ENCODE assay signal across 8 cellular contexts in genomic region chr16:13453938-13454553, GRCh38.
A peak's percentile ranks its signal among the peaks of the same experiment; 100 is the strongest.
DNase-seq lines count a peak whose midpoint lies in the region; ATAC-seq and TF ChIP-seq lines count a peak whose summit lies in the region.

No MANE protein-coding gene starts in this region.

- H3K4me1 ChIP-seq in HCT116 (ENCODE audit: control insufficient read depth in 1 of 2, insufficient read depth in 2 of 2, low read length in 2 of 2): no peaks in the 10 kb centered on the region

- no peak overlapping the region for H3K4me3 ChIP-seq in HCT116 (replicated peaks in 1 of 2; ENCODE audit: low read depth in 1 of 2, low read length in 2 of 2)
- no peak overlapping the region for H3K4me3 ChIP-seq in fibroblast of mammary gland (ENCODE audit: control insufficient read depth, low read depth, low read length)

- H3K79me2 ChIP-seq in HCT116 (ENCODE audit: insufficient read depth, low read length): no peaks in the 10 kb centered on the region

- CTCF ChIA-PET in HCT116 (lab: Charles Lee): interaction anchor here (1.0 kb wide), 1 partner anchor 420 kb away, joined by 4 read pairs; no protein-coding TSS in a partner anchor

- H2AFZ ChIP-seq in HCT116 (ENCODE audit: low read depth, low read length, poor library complexity, severe bottlenecking): no peak overlapping the region

- POLR2A ChIA-PET in HCT116 (lab: Charles Lee): no interaction called here

- H3K27me3 ChIP-seq in HCT116 (ENCODE audit: insufficient read depth, low read length): no peaks in the 10 kb centered on the region; the same call in 1 of the 2 replicates

- no peaks in the 10 kb centered on the region for H3K9me2 ChIP-seq in HCT116 (ENCODE audit: insufficient read depth)

- H3K9ac ChIP-seq in HCT116 (ENCODE audit: low read length): no peak overlapping the region

- no peaks in the 10 kb centered on the region for H3K36me3 ChIP-seq in HCT116 (ENCODE audit: control insufficient read depth in 1 of 2, insufficient read depth in 2 of 2, low read length in 2 of 2)

- no peak overlapping the region for H3K27ac ChIP-seq in HCT116 (ENCODE audit: low read depth, low read length)

- TF ChIP-seq CTCF in HCT116 (IDR thresholded peaks at IDR 0.05 in 2 of 3, conservative IDR thresholded peaks at IDR 0.05 in 1 of 3; ENCODE audit: borderline replicate concordance in 1 of 3, insufficient read depth in 1 of 3, low read depth in 2 of 3, low read length in 2 of 3): peak; percentile 18 to 72 (median 47); a peak in 4 of 6 replicates
- peak; percentile 58 for TF ChIP-seq CTCF in fibroblast of mammary gland (conservative IDR thresholded peaks at IDR 0.05; ENCODE audit: control insufficient read depth, insufficient read depth, low read depth, low read length)

- RAD21 ChIA-PET in HCT116 (lab: Charles Lee; ENCODE audit: low non-redundant PET in 1 of 2, low total read pairs in 2 of 2, uncharacterized antibody in 2 of 2, unreplicated experiment in 2 of 2): no interaction called here

- TF ChIP-seq POLR2A in HCT116 (IDR thresholded peaks at IDR 0.05; ENCODE audit: borderline replicate concordance, extremely low read depth, insufficient read depth, insufficient read length) (no peak), GM18505 (IDR thresholded peaks at IDR 0.05; ENCODE audit: borderline replicate concordance, extremely low read depth, insufficient read depth, insufficient read length) (no peak)

- no peaks in the 10 kb centered on the region for H4K20me1 ChIP-seq in HCT116 (ENCODE audit: insufficient read depth)

- H3K9me3 ChIP-seq in HCT116 (ENCODE audit: control insufficient read depth in 1 of 2, insufficient read depth in 1 of 2, low read depth in 1 of 2, low read length in 2 of 2): no peaks in the 10 kb centered on the region

- intact Hi-C loops in HCT116 (cut with micrococcal nuclease): loop anchor here (1.0 to 10.0 kb wide), 4 partner anchors 558 to 1359 kb away; no protein-coding TSS in a partner anchor

- DNase-seq in COR-L47 (lab: John Stamatoyannopoulos, UW) (peak; percentile 1), HCT116 (ENCODE audit: low read depth, low spot score) (peak; percentile 4), RPMI7951 (ENCODE audit: low read depth) (peak; percentile 19), fibroblast of mammary gland (ENCODE audit: low read depth) (peak; percentile 53)
- peak in 2 of 3 donors; percentile 1 to 30 for DNase-seq in stimulated activated CD4-positive, alpha-beta T cell treated with anti-CD3 and anti-CD28 coated beads, Interleukin-12 subunit alpha, Interleukin-12 subunit beta, amount 100 ng/mL, for 48 hours (ENCODE audit: low read depth in 2 of 3, low spot score in 1 of 3)
- DNase-seq in NK-92 treated with Interleukin-12 subunit alpha and Interleukin-12 subunit beta, amount 100 ng/mL, for 24 hours (lab: John Stamatoyannopoulos, UW): no peak

- ATAC-seq in HCT116 (no peak), GM18505 (IDR thresholded peaks at IDR 0.05; ENCODE audit: unreplicated experiment) (no peak), GM21526 (IDR thresholded peaks at IDR 0.05; ENCODE audit: low FRiP score, unreplicated experiment) (no peak)

- no peak overlapping the region for H3K4me2 ChIP-seq in HCT116 (ENCODE audit: low read length)

- TF ChIP-seq RAD21 in HCT116 (IDR thresholded peaks at IDR 0.05; ENCODE audit: low read depth): peak; percentile 34

- BruUV-seq in HCT116 (replicated peaks; lab: Mats Ljungman, UMichigan): no TSS peak

TF ChIP-seq in HCT116, 20 proteins besides CTCF, POLR2A, EP300 and RAD21:
- TF ChIP-seq ATF3 (IDR thresholded peaks at IDR 0.05) (no peak), REST (IDR thresholded peaks at IDR 0.05; ENCODE audit: low read depth) (no peak), MAX (IDR thresholded peaks at IDR 0.05) (no peak), CBX3 (IDR thresholded peaks at IDR 0.05; ENCODE audit: low read depth) (no peak), ELF1 (IDR thresholded peaks at IDR 0.05; ENCODE audit: borderline replicate concordance, low read depth) (no peak), CEBPB (IDR thresholded peaks at IDR 0.05; ENCODE audit: low read depth) (no peak), FOSL1 (IDR thresholded peaks at IDR 0.05; ENCODE audit: low read depth) (no peak), ZNF274 (IDR thresholded peaks at IDR 0.05; ENCODE audit: low read depth, low read length) (no peak), EZH2 (IDR thresholded peaks at IDR 0.05) (no peak), ZBTB33 (IDR thresholded peaks at IDR 0.05; ENCODE audit: extremely low read depth, insufficient replicate concordance, low read length) (no peak), SP1 (IDR thresholded peaks at IDR 0.05; ENCODE audit: low read depth) (no peak), EGR1 (IDR thresholded peaks at IDR 0.05; ENCODE audit: low read depth) (no peak), ZFX (IDR thresholded peaks at IDR 0.05) (no peak), YY1 (IDR thresholded peaks at IDR 0.05; ENCODE audit: extremely low read depth, insufficient replicate concordance, low read depth, low read length) (no peak), SRF (IDR thresholded peaks at IDR 0.05; ENCODE audit: low read depth) (no peak), JUND (IDR thresholded peaks at IDR 0.05) (no peak), POLR2AphosphoS5 (IDR thresholded peaks at IDR 0.05; ENCODE audit: low read depth, low read length) (no peak), TCF7L2 (IDR thresholded peaks at IDR 0.05; ENCODE audit: borderline replicate concordance, extremely low read depth, insufficient read depth, insufficient read length) (no peak), SIN3A (IDR thresholded peaks at IDR 0.05; ENCODE audit: low read depth) (no peak)
